ENCODE assay signal across 1 cellular context in the genomic region with DNA sequence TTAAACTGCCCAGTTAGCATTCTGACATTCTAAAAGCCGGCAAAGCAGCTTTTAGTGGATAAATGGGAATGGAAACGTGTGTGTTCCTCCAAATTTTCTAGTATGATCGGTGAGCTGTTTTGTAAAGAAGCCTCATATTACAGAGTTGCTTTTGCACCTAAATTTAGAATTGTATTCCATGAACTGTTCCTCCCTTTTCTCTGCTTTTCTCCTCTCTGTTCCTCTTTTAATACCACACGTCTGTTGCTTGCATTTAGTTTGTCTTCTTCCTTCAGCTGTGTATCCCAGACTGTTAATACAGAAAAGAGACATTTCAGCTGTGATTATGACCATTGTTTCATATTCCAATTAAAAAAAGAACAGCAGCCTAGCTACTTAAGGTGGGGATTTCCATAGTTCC.
TF ChIP-seq lines count a peak whose summit lies in the region.

No MANE protein-coding gene starts in this region.

TF ChIP-seq in GM23338, 12 proteins besides CTCF, POLR2A, EP300 and RAD21 (continued from another document):
- TF ChIP-seq, protein P1, sequence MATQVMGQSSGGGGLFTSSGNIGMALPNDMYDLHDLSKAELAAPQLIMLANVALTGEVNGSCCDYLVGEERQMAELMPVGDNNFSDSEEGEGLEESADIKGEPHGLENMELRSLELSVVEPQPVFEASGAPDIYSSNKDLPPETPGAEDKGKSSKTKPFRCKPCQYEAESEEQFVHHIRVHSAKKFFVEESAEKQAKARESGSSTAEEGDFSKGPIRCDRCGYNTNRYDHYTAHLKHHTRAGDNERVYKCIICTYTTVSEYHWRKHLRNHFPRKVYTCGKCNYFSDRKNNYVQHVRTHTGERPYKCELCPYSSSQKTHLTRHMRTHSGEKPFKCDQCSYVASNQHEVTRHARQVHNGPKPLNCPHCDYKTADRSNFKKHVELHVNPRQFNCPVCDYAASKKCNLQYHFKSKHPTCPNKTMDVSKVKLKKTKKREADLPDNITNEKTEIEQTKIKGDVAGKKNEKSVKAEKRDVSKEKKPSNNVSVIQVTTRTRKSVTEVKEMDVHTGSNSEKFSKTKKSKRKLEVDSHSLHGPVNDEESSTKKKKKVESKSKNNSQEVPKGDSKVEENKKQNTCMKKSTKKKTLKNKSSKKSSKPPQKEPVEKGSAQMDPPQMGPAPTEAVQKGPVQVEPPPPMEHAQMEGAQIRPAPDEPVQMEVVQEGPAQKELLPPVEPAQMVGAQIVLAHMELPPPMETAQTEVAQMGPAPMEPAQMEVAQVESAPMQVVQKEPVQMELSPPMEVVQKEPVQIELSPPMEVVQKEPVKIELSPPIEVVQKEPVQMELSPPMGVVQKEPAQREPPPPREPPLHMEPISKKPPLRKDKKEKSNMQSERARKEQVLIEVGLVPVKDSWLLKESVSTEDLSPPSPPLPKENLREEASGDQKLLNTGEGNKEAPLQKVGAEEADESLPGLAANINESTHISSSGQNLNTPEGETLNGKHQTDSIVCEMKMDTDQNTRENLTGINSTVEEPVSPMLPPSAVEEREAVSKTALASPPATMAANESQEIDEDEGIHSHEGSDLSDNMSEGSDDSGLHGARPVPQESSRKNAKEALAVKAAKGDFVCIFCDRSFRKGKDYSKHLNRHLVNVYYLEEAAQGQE (IDR thresholded peaks at IDR 0.05; ENCODE audit: unreplicated experiment): no peak
- no peak for TF ChIP-seq EZH2phosphoT487 (IDR thresholded peaks at IDR 0.05; ENCODE audit: unreplicated experiment)
- TF ChIP-seq, protein P2, sequence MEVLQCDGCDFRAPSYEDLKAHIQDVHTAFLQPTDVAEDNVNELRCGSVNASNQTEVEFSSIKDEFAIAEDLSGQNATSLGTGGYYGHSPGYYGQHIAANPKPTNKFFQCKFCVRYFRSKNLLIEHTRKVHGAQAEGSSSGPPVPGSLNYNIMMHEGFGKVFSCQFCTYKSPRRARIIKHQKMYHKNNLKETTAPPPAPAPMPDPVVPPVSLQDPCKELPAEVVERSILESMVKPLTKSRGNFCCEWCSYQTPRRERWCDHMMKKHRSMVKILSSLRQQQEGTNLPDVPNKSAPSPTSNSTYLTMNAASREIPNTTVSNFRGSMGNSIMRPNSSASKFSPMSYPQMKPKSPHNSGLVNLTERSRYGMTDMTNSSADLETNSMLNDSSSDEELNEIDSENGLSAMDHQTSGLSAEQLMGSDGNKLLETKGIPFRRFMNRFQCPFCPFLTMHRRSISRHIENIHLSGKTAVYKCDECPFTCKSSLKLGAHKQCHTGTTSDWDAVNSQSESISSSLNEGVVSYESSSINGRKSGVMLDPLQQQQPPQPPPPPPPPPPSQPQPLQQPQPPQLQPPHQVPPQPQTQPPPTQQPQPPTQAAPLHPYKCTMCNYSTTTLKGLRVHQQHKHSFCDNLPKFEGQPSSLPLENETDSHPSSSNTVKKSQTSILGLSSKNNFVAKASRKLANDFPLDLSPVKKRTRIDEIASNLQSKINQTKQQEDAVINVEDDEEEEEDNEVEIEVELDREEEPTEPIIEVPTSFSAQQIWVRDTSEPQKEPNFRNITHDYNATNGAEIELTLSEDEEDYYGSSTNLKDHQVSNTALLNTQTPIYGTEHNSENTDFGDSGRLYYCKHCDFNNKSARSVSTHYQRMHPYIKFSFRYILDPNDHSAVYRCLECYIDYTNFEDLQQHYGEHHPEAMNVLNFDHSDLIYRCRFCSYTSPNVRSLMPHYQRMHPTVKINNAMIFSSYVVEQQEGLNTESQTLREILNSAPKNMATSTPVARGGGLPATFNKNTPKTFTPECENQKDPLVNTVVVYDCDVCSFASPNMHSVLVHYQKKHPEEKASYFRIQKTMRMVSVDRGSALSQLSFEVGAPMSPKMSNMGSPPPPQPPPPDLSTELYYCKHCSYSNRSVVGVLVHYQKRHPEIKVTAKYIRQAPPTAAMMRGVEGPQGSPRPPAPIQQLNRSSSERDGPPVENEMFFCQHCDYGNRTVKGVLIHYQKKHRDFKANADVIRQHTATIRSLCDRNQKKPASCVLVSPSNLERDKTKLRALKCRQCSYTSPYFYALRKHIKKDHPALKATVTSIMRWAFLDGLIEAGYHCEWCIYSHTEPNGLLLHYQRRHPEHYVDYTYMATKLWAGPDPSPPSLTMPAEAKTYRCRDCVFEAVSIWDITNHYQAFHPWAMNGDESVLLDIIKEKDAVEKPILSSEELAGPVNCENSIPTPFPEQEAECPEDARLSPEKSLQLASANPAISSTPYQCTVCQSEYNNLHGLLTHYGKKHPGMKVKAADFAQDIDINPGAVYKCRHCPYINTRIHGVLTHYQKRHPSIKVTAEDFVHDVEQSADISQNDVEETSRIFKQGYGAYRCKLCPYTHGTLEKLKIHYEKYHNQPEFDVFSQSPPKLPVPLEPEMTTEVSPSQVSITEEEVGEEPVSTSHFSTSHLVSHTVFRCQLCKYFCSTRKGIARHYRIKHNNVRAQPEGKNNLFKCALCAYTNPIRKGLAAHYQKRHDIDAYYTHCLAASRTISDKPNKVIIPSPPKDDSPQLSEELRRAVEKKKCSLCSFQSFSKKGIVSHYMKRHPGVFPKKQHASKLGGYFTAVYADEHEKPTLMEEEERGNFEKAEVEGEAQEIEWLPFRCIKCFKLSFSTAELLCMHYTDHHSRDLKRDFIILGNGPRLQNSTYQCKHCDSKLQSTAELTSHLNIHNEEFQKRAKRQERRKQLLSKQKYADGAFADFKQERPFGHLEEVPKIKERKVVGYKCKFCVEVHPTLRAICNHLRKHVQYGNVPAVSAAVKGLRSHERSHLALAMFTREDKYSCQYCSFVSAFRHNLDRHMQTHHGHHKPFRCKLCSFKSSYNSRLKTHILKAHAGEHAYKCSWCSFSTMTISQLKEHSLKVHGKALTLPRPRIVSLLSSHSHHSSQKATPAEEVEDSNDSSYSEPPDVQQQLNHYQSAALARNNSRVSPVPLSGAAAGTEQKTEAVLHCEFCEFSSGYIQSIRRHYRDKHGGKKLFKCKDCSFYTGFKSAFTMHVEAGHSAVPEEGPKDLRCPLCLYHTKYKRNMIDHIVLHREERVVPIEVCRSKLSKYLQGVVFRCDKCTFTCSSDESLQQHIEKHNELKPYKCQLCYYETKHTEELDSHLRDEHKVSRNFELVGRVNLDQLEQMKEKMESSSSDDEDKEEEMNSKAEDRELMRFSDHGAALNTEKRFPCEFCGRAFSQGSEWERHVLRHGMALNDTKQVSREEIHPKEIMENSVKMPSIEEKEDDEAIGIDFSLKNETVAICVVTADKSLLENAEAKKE (CRISPR knock-in tag; IDR thresholded peaks at IDR 0.05): no peak
- TF ChIP-seq CREB1 (CRISPR knock-in tag; IDR thresholded peaks at IDR 0.05; ENCODE audit: low read depth): no peak
- TF ChIP-seq JUNB (IDR thresholded peaks at IDR 0.05; ENCODE audit: unreplicated experiment): no peak
- TF ChIP-seq ZNF331 (CRISPR knock-in tag; IDR thresholded peaks at IDR 0.05; ENCODE audit: low read depth): no peak
- no peak for TF ChIP-seq STAT1 (IDR thresholded peaks at IDR 0.05; ENCODE audit: unreplicated experiment)
- no peak for TF ChIP-seq EZH2 (IDR thresholded peaks at IDR 0.05; ENCODE audit: low read depth, unreplicated experiment)
